Comparison of ENCODE assay signal across 15 cellular contexts in genomic region chr1:214859647-214860046, GRCh38.
DNase-seq lines count a peak whose midpoint lies in the region; ATAC-seq and TF ChIP-seq lines count a peak whose summit lies in the region.
"Had no signal": no experiment of that assay in that cellular context is flagged by ENCODE, and none has a peak within 500 bp of the region (broad histone marks: within the 10 kb centered on the region; RNA-seq: fewer than 3 reads in every experiment).

No MANE protein-coding gene starts in this region.

- intact Hi-C loops in activated T-helper 1 cell treated with anti-CD3 and anti-CD28 coated beads, Interleukin-12 subunit alpha, Interleukin-12 subunit beta, Interleukin-2, Interleukin-4 antibody, amounts not matched to agents 30 ng/mL and 10 ng/mL and 1 ng/mL, durations not matched to agents 14 hours and 24 hours and 36 hours (cut with micrococcal nuclease), result no loop called here

- no peaks in the 10 kb centered on the region for H3K4me1 Mint-ChIP-seq in activated T-helper 1 cell treated with anti-CD3 and anti-CD28 coated beads, Interleukin-12 subunit alpha, Interleukin-12 subunit beta, Interleukin-2, Interleukin-4 antibody, amounts not matched to agents 30 ng/mL and 10 ng/mL and 1 ng/mL, durations not matched to agents 14 hours and 24 hours and 36 hours (ENCODE audit: low read depth)
- H3K4me1 Mint-ChIP-seq: CD4-positive, CD25-positive, alpha-beta regulatory T cell had no signal

- no peak overlapping the region for H3K27ac Mint-ChIP-seq in activated T-helper 1 cell treated with anti-CD3 and anti-CD28 coated beads, Interleukin-12 subunit alpha, Interleukin-12 subunit beta, Interleukin-2, Interleukin-4 antibody, amounts not matched to agents 30 ng/mL and 10 ng/mL and 1 ng/mL, durations not matched to agents 14 hours and 24 hours and 36 hours
- H3K27ac Mint-ChIP-seq: CD4-positive, CD25-positive, alpha-beta regulatory T cell had no signal

- no peaks in the 10 kb centered on the region for H3K27me3 Mint-ChIP-seq in activated T-helper 1 cell treated with anti-CD3 and anti-CD28 coated beads, Interleukin-12 subunit alpha, Interleukin-12 subunit beta, Interleukin-2, Interleukin-4 antibody, amounts not matched to agents 30 ng/mL and 10 ng/mL and 1 ng/mL, durations not matched to agents 14 hours and 24 hours and 36 hours (ENCODE audit: insufficient read depth)
- H3K27me3 Mint-ChIP-seq: CD4-positive, CD25-positive, alpha-beta regulatory T cell had no signal

- DNase-seq in NCI-H1092 (lab: John Stamatoyannopoulos, UW) (peak; percentile 74), NCI-H187 (lab: John Stamatoyannopoulos, UW) (peak; percentile 26 to 38), NCI-H69 (lab: John Stamatoyannopoulos, UW) (peak; percentile 6), choroid plexus epithelial cell (ENCODE audit: low read depth) (peak; percentile 32), amygdala (lab: John Stamatoyannopoulos, UW) (no peak)
- no peak for DNase-seq in activated T-helper 1 cell treated with anti-CD3 and anti-CD28 coated beads, Interleukin-12 subunit alpha, Interleukin-12 subunit beta, Interleukin-2, Interleukin-4 antibody, amounts not matched to agents 30 ng/mL and 10 ng/mL and 1 ng/mL, durations not matched to agents 14 hours and 24 hours and 36 hours (ENCODE audit: low spot score)
- DNase-seq: Caco-2; CD4-positive, CD25-positive, alpha-beta regulatory T cell; DMS153; NCI-H1436; NCI-H2081 treated with DMSO at 0.1 percent for 48 hours; NCI-H446 treated with DMSO at 0.1 percent for 48 hours; Right ventricle myocardium superior; T-helper 2 cell had no signal

- no peak for ATAC-seq in HG03565 (IDR thresholded peaks at IDR 0.05; ENCODE audit: unreplicated experiment)

- H3K4me3 Mint-ChIP-seq in activated T-helper 1 cell treated with anti-CD3 and anti-CD28 coated beads, Interleukin-12 subunit alpha, Interleukin-12 subunit beta, Interleukin-2, Interleukin-4 antibody, amounts not matched to agents 30 ng/mL and 10 ng/mL and 1 ng/mL, durations not matched to agents 14 hours and 24 hours and 36 hours, result no peak overlapping the region
- H3K4me3 Mint-ChIP-seq: CD4-positive, CD25-positive, alpha-beta regulatory T cell had no signal

- no peaks in the 10 kb centered on the region for H3K36me3 Mint-ChIP-seq in activated T-helper 1 cell treated with anti-CD3 and anti-CD28 coated beads, Interleukin-12 subunit alpha, Interleukin-12 subunit beta, Interleukin-2, Interleukin-4 antibody, amounts not matched to agents 30 ng/mL and 10 ng/mL and 1 ng/mL, durations not matched to agents 14 hours and 24 hours and 36 hours (ENCODE audit: low read depth)
- H3K36me3 Mint-ChIP-seq: CD4-positive, CD25-positive, alpha-beta regulatory T cell had no signal

- TF ChIP-seq CTCF in choroid plexus epithelial cell (conservative IDR thresholded peaks at IDR 0.05; ENCODE audit: low read depth, low read length), result no peak

- H3K9me3 Mint-ChIP-seq in activated T-helper 1 cell treated with anti-CD3 and anti-CD28 coated beads, Interleukin-12 subunit alpha, Interleukin-12 subunit beta, Interleukin-2, Interleukin-4 antibody, amounts not matched to agents 30 ng/mL and 10 ng/mL and 1 ng/mL, durations not matched to agents 14 hours and 24 hours and 36 hours, result no peaks in the 10 kb centered on the region

- H3K4me3 ChIP-seq in choroid plexus epithelial cell (ENCODE audit: low read depth, low read length), result no peak overlapping the region

Comparison
In these comparisons a context has a peak if more than half of its experiments do, and no peak if none do; other contexts are left out.
1. DNase-seq: peak in NCI-H1092 (single experiment), NCI-H187 (2 of 2), NCI-H69 (single experiment) and choroid plexus epithelial cell (single experiment); none in activated T-helper 1 cell treated with anti-CD3 and anti-CD28 coated beads, Interleukin-12 subunit alpha, Interleukin-12 subunit beta, Interleukin-2, Interleukin-4 antibody, amounts not matched to agents 30 ng/mL and 10 ng/mL and 1 ng/mL, durations not matched to agents 14 hours and 24 hours and 36 hours (single experiment) and amygdala (0 of 56).